17 cellular contexts compared by ENCODE assay signal in genomic region chr12:16063728-16064127, GRCh38.
"Had no signal": no experiment of that assay in that cellular context is flagged by ENCODE, and none has a peak within 500 bp of the region (broad histone marks: within the 10 kb centered on the region; RNA-seq: fewer than 3 reads in every experiment).

No MANE protein-coding gene starts in this region.

- H3K36me3 Mint-ChIP-seq: activated naive CD8-positive, alpha-beta T cell had no signal

- H3K4me3 ChIP-seq: coronary artery, left ventricle myocardium inferior, stomach, thoracic aorta had no signal

- H3K4me3 Mint-ChIP-seq: activated CD4-positive, alpha-beta memory T cell treated with anti-CD3 and anti-CD28 coated beads, Interleukin-2, amount 10 ng/mL, durations not matched to agents 7 days and 5 days; activated CD4-positive, alpha-beta T cell treated with anti-CD3 and anti-CD28 coated beads for 36 hours; activated naive CD8-positive, alpha-beta T cell; nephron had no signal

- DNase-seq: activated CD4-positive, alpha-beta memory T cell treated with anti-CD3 and anti-CD28 coated beads, Interleukin-2, amount 10 ng/mL, durations not matched to agents 7 days and 5 days; activated CD4-positive, alpha-beta T cell treated with anti-CD3 and anti-CD28 coated beads for 36 hours; activated gamma-delta T cell; activated T-cell treated with anti-CD3 and anti-CD28 coated beads, Interleukin-2, amount 50 U/mL, for 48 hours; aorta; caudate nucleus; effector CD8-positive, alpha-beta T cell; left ventricle myocardium inferior; mesenchymal stem cell; occipital lobe; stimulated activated CD4-positive, alpha-beta T cell treated with anti-CD3 and anti-CD28 coated beads, Interleukin-15, amount 100 ng/mL, for 24 hours; stimulated activated CD4-positive, alpha-beta T cell treated with anti-CD3 and anti-CD28 coated beads, Interleukin-4, amount 100 ng/mL, for 24 hours; stomach had no signal

- H3K9me3 Mint-ChIP-seq: activated CD4-positive, alpha-beta memory T cell treated with anti-CD3 and anti-CD28 coated beads, Interleukin-2, amount 10 ng/mL, durations not matched to agents 7 days and 5 days; nephron had no signal

- H3K27ac Mint-ChIP-seq: activated CD4-positive, alpha-beta memory T cell treated with anti-CD3 and anti-CD28 coated beads, Interleukin-2, amount 10 ng/mL, durations not matched to agents 7 days and 5 days; activated CD4-positive, alpha-beta T cell treated with anti-CD3 and anti-CD28 coated beads for 36 hours; activated naive CD8-positive, alpha-beta T cell; nephron had no signal

- ATAC-seq: activated CD4-positive, alpha-beta T cell treated with anti-CD3 and anti-CD28 coated beads for 36 hours had no signal

- H3K27me3 Mint-ChIP-seq: activated CD4-positive, alpha-beta memory T cell treated with anti-CD3 and anti-CD28 coated beads, Interleukin-2, amount 10 ng/mL, durations not matched to agents 7 days and 5 days; activated naive CD8-positive, alpha-beta T cell had no signal

- H3K4me1 Mint-ChIP-seq: activated CD4-positive, alpha-beta memory T cell treated with anti-CD3 and anti-CD28 coated beads, Interleukin-2, amount 10 ng/mL, durations not matched to agents 7 days and 5 days; activated CD4-positive, alpha-beta T cell treated with anti-CD3 and anti-CD28 coated beads for 36 hours; nephron had no signal
